Comparison of ENCODE assay signal across 8 cellular contexts in the genomic region with DNA sequence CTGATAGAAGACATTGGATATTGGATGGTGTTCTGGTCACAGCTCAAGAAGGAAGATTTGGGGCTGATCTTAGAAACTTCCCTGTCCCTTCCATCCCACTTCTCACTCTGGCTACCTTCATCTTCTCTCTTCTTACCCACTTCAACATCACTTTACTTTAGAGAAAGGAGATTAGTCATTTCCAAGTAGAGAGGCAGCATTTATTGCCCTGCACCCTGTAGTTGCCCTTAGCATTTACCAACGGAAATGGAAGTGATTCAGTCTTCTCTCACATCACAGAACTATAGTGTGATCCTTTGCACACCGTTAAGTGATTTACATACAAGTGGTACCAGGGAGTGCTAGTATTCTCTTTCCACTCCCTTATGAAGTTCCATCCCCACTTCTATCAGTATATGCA. TPM values are rescaled to one million over a fixed set of nuclear protein-coding genes. Genes with fewer than 3 reads are reported as not detected.
DNase-seq lines count a peak whose midpoint lies in the region; ATAC-seq, FAIRE-seq and TF ChIP-seq lines count a peak whose summit lies in the region.

No MANE protein-coding gene starts in this region.

- 44% methylated on average over 2 of the region's 2 CpGs for WGBS in HepG2 (ENCODE audit: low lambda C conversion rate)

- peak overlapping the region; percentile 92 for H3K4me2 ChIP-seq in HepG2 (ENCODE audit: low read depth, low read length)

- peak overlapping the region; percentile 77 for H3K27ac Mint-ChIP-seq in activated T-cell treated with anti-CD3 and anti-CD28 coated beads, Interleukin-2, amount 50 U/mL, for 72 hours

- BruUV-seq in HepG2 (replicated peaks; lab: Mats Ljungman, UMichigan), result no TSS peak

- no peaks in the 10 kb centered on the region for H3K27me3 ChIP-seq in HepG2 (ENCODE audit: control insufficient read depth in 1 of 2, insufficient read depth in 2 of 2, low read length in 2 of 2)

- H3K4me3 ChIP-seq in HepG2 (replicated peaks in 1 of 3; ENCODE audit: insufficient read depth in 1 of 3, low read depth in 2 of 3, low read length in 3 of 3), result peak overlapping the region in 2 of 3 experiments; percentile 15 to 51; a peak in 1 of 6 replicates

- TF ChIP-seq CTCF in HepG2 (CRISPR knock-in tag; IDR thresholded peaks at IDR 0.05) (no peak), D721Med (IDR thresholded peaks at IDR 0.05; ENCODE audit: insufficient read depth, missing control alignments) (no peak)

- peak overlapping the region; percentile 75 for H3K9ac ChIP-seq in HepG2 (ENCODE audit: insufficient read depth, low read depth, low read length)

- POLR2A ChIA-PET in HepG2 (lab: Yijun Ruan, JAX), result interaction anchor here (1.5 to 3.4 kb wide), 6 partner anchors 11 to 312 kb away, joined by 4 to 45 read pairs (median 17); partner anchors contain the start of gene PHLDA1

- ATAC-seq in HG02678 (IDR thresholded peaks at IDR 0.05; ENCODE audit: unreplicated experiment) (peak; percentile 30), HepG2 (no peak)
- ATAC-seq in activated T-cell treated with anti-CD3 and anti-CD28 coated beads, Interleukin-2, amount 50 U/mL, for 72 hours (replicated peaks in 1 of 2), result peak; percentile 80 to 81

- DNase-seq in COLO829 (ENCODE audit: low spot score) (peak; percentile 61), HepG2 (ENCODE audit: low spot score) (no peak), NCI-H2227 (lab: John Stamatoyannopoulos, UW; ENCODE audit: unreplicated experiment) (no peak), NCI-H1092 (lab: John Stamatoyannopoulos, UW) (no peak), D721Med (ENCODE audit: insufficient read length, low spot score) (no peak), GM12892 (ENCODE audit: insufficient read length) (no peak)
- peak; percentile 46 to 54 for DNase-seq in activated T-cell treated with anti-CD3 and anti-CD28 coated beads, Interleukin-2, amount 50 U/mL, for 72 hours

- H3K36me3 ChIP-seq in HepG2 (replicated peaks in 1 of 2; ENCODE audit: control insufficient read depth in 1 of 2, insufficient read depth in 2 of 2, low read length in 2 of 2), result no peaks in the 10 kb centered on the region

- H3K9me3 ChIP-seq in HepG2 (ENCODE audit: low read length), result no peaks in the 10 kb centered on the region

- H3K4me1 ChIP-seq in HepG2 (ENCODE audit: insufficient read depth, low read length), result peaks cover 91% of the 10 kb centered on the region

- H3K79me2 ChIP-seq in HepG2 (ENCODE audit: insufficient read depth, low read length), result no peaks in the 10 kb centered on the region

- H3K4me1 Mint-ChIP-seq in activated T-cell treated with anti-CD3 and anti-CD28 coated beads, Interleukin-2, amount 50 U/mL, for 72 hours (ENCODE audit: low read depth), result peaks cover 75% of the 10 kb centered on the region

- peak overlapping the region; percentile 60 to 75 for H3K4me3 Mint-ChIP-seq in activated T-cell treated with anti-CD3 and anti-CD28 coated beads, Interleukin-2, amount 50 U/mL, for 72 hours

- no peaks in the 10 kb centered on the region for H3K27me3 Mint-ChIP-seq in activated T-cell treated with anti-CD3 and anti-CD28 coated beads, Interleukin-2, amount 50 U/mL, for 72 hours (ENCODE audit: low read depth)

- H2AFZ ChIP-seq in HepG2 (ENCODE audit: low read length), result no peak overlapping the region

- TF ChIP-seq POLR2A in HepG2 (IDR thresholded peaks at IDR 0.05; ENCODE audit: insufficient read depth in 1 of 2, low read depth in 2 of 2, low read length in 2 of 2) (no peak), GM12892 (IDR thresholded peaks at IDR 0.05; ENCODE audit: low read depth, low read length) (no peak)

- intact Hi-C loops in HepG2 (cut with micrococcal nuclease; ENCODE audit: unreplicated experiment), result loop anchor here (2.0 kb wide), 1 partner anchor 78 kb away; no protein-coding TSS in a partner anchor

- H3K36me3 Mint-ChIP-seq in activated T-cell treated with anti-CD3 and anti-CD28 coated beads, Interleukin-2, amount 50 U/mL, for 72 hours (ENCODE audit: insufficient read depth in 2 of 2), result no peaks in the 10 kb centered on the region

- H4K20me1 ChIP-seq in HepG2 (ENCODE audit: insufficient read depth, low read length), result no peaks in the 10 kb centered on the region

- no peaks in the 10 kb centered on the region for H3K9me3 Mint-ChIP-seq in activated T-cell treated with anti-CD3 and anti-CD28 coated beads, Interleukin-2, amount 50 U/mL, for 72 hours

- CTCF ChIA-PET in HepG2 (lab: Yijun Ruan, JAX; ENCODE audit: low intra/inter-chr PET ratio, low total read pairs), result no interaction called here

- in situ Hi-C loops in HepG2 (cut with HindIII; ENCODE audit: extremely low pct_ligation_motif_present, low pct_unique_long_range_greater_than_20kb), result no loop called here

- TF ChIP-seq EP300 in HepG2 (IDR thresholded peaks at IDR 0.05; ENCODE audit: low read depth in 2 of 2, low read length in 2 of 2) (no peak), HepG2 (CRISPR knock-in tag; IDR thresholded peaks at IDR 0.05; ENCODE audit: borderline replicate concordance) (no peak)

- H3K27ac ChIP-seq in HepG2 (ENCODE audit: extremely low read length, insufficient read depth, low read length), result peak overlapping the region; percentile 91

- TF ChIP-seq RAD21 in HepG2 (CRISPR knock-in tag; IDR thresholded peaks at IDR 0.05), result no peak

- FAIRE-seq in HepG2 (lab: Jason Lieb, UNC) (no peak), D721Med (lab: Jason Lieb, UNC) (no peak), GM12892 (lab: Jason Lieb, UNC) (no peak)

TF ChIP-seq in HepG2, 621 proteins besides CTCF, POLR2A, EP300 and RAD21 (continues in another document):
- TF ChIP-seq PHF8 (CRISPR knock-in tag; IDR thresholded peaks at IDR 0.05), result no peak
- no peak for TF ChIP-seq ZNF768 (CRISPR knock-in tag; IDR thresholded peaks at IDR 0.05)
- no peak for TF ChIP-seq ZNF317 (CRISPR knock-in tag; IDR thresholded peaks at IDR 0.05)
- TF ChIP-seq MYC (CRISPR knock-in tag; IDR thresholded peaks at IDR 0.05; ENCODE audit: borderline replicate concordance), result no peak
- TF ChIP-seq, protein P1, sequence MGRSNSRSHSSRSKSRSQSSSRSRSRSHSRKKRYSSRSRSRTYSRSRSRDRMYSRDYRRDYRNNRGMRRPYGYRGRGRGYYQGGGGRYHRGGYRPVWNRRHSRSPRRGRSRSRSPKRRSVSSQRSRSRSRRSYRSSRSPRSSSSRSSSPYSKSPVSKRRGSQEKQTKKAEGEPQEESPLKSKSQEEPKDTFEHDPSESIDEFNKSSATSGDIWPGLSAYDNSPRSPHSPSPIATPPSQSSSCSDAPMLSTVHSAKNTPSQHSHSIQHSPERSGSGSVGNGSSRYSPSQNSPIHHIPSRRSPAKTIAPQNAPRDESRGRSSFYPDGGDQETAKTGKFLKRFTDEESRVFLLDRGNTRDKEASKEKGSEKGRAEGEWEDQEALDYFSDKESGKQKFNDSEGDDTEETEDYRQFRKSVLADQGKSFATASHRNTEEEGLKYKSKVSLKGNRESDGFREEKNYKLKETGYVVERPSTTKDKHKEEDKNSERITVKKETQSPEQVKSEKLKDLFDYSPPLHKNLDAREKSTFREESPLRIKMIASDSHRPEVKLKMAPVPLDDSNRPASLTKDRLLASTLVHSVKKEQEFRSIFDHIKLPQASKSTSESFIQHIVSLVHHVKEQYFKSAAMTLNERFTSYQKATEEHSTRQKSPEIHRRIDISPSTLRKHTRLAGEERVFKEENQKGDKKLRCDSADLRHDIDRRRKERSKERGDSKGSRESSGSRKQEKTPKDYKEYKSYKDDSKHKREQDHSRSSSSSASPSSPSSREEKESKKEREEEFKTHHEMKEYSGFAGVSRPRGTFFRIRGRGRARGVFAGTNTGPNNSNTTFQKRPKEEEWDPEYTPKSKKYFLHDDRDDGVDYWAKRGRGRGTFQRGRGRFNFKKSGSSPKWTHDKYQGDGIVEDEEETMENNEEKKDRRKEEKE (IDR thresholded peaks at IDR 0.05), result no peak
- TF ChIP-seq ZNF704 (CRISPR knock-in tag; IDR thresholded peaks at IDR 0.05; ENCODE audit: borderline replicate concordance), result no peak
- TF ChIP-seq BRCA1 (CRISPR knock-in tag; IDR thresholded peaks at IDR 0.05), result no peak
- no peak for TF ChIP-seq FOXO1 (CRISPR knock-in tag; IDR thresholded peaks at IDR 0.05)
- no peak for TF ChIP-seq PAWR (CRISPR knock-in tag; IDR thresholded peaks at IDR 0.05; ENCODE audit: borderline replicate concordance)
- no peak for TF ChIP-seq CHCHD3 (CRISPR knock-in tag; IDR thresholded peaks at IDR 0.05)

RNA-seq across cellular contexts. Expression of gene PHLDA1, which starts 52.4 kb away (rescaled TPM):
- total RNA-seq in activated T-cell treated with anti-CD3 and anti-CD28 coated beads, Interleukin-2, amount 50 U/mL, for 72 hours, result 10 to 100 TPM; 19.9 to 33.6 TPM
- total RNA-seq in HepG2 (2016; rRNA removed; fragmentation: Illumina TruSeq; extraction: Trizol), result 41.0 and 42.6 TPM in 2 replicates
- total RNA-seq in HepG2 (2016; cell fraction: cytosol; rRNA removed; fragmentation: Illumina TruSeq; extraction: Trizol; ENCODE audit: low read depth), result 17.8 and 19.6 TPM in 2 replicates
- total RNA-seq in HepG2 (2016; cell fraction: insoluble cytoplasmic fraction; rRNA removed; fragmentation: Illumina TruSeq; extraction: Trizol), result 40.7 and 41.0 TPM in 2 replicates
- total RNA-seq in HepG2 (2016; cell fraction: membrane; rRNA removed; fragmentation: Illumina TruSeq; extraction: Trizol), result 46.7 and 48.5 TPM in 2 replicates
- total RNA-seq in HepG2 (2016; cell fraction: nucleus; rRNA removed; fragmentation: Illumina TruSeq; extraction: Trizol), result 48.4 and 49.5 TPM in 2 replicates
- polyA plus RNA-seq in HepG2 (2011; rRNA removed), result 30.5 and 33.8 TPM in 2 replicates
- 25.4 and 27.1 TPM in 2 replicates for polyA plus RNA-seq in HepG2 (2011; cell fraction: cytosol; rRNA removed)
- polyA plus RNA-seq in HepG2 (2011; cell fraction: nucleus; rRNA removed), result 24.3 and 25.8 TPM in 2 replicates
- polyA plus RNA-seq in HepG2 (2012), result 19.1 and 25.3 TPM in 2 replicates
- 10.9 and 15.0 TPM in 2 replicates for polyA plus RNA-seq in HepG2 (2016; cell fraction: cytosol; fragmentation: Illumina TruSeq; extraction: Trizol; ENCODE audit: low read depth)
- polyA plus RNA-seq in HepG2 (2016; cell fraction: insoluble cytoplasmic fraction; fragmentation: Illumina TruSeq; extraction: Trizol; ENCODE audit: low read depth), result 61.4 and 62.2 TPM in 2 replicates
- 29.1 and 33.4 TPM in 2 replicates for polyA plus RNA-seq in HepG2 (2016; cell fraction: membrane; fragmentation: Illumina TruSeq; extraction: Trizol; ENCODE audit: low read depth)
- polyA plus RNA-seq in HepG2 (2016; cell fraction: nucleus; fragmentation: Illumina TruSeq; extraction: Trizol; ENCODE audit: insufficient read depth, low read depth), result 87.7 and 87.9 TPM in 2 replicates
- polyA minus RNA-seq in HepG2 (2011; rRNA and poly(A)+ RNA removed; ENCODE audit: low replicate concordance), result 3.0 and 40.9 TPM in 2 replicates
- polyA minus RNA-seq in HepG2 (2011; cell fraction: cytosol; rRNA and poly(A)+ RNA removed), result 43.4 and 48.0 TPM in 2 replicates
- 53.5 and 53.8 TPM in 2 replicates for polyA minus RNA-seq in HepG2 (2011; cell fraction: nucleus; rRNA and poly(A)+ RNA removed)
- 0.51 TPM for polyA plus RNA-seq in GM12892 (2012; ENCODE audit: missing spikeins)

Comparison
In these comparisons a context has a peak if more than half of its experiments do, and no peak if none do; other contexts are left out.
1. DNase-seq: peak in COLO829 (single experiment) and activated T-cell treated with anti-CD3 and anti-CD28 coated beads, Interleukin-2, amount 50 U/mL, for 72 hours (2 of 2); none in HepG2 (single experiment), NCI-H2227 (single experiment), NCI-H1092 (single experiment), D721Med (single experiment) and GM12892 (single experiment).